24 cellular contexts compared by ENCODE assay signal in genomic region chr6:47064274-47064673, GRCh38. TPM values are rescaled to one million over a fixed set of nuclear protein-coding genes. Genes with fewer than 3 reads are reported as not detected.
DNase-seq lines count a peak whose midpoint lies in the region; ATAC-seq lines count a peak whose summit lies in the region.
"Had no signal": no experiment of that assay in that cellular context is flagged by ENCODE, and none has a peak within 500 bp of the region (broad histone marks: within the 10 kb centered on the region; RNA-seq: fewer than 3 reads in every experiment).

No MANE protein-coding gene starts in this region.

- no peak overlapping the region for H3K4me3 Mint-ChIP-seq in stimulated activated naive CD8-positive, alpha-beta T cell treated with anti-CD3 and anti-CD28 coated beads, Interleukin-15, amount 100 ng/mL, for 72 hours
- H3K4me3 Mint-ChIP-seq: activated B cell treated with CpG ODN at 0.5 μM for 24 hours; activated CD8-positive, alpha-beta T cell treated with anti-CD3 and anti-CD28 coated beads for 36 hours; activated naive CD4-positive, alpha-beta T cell treated with anti-CD3 and anti-CD28 coated beads, Interleukin-2, amount 10 ng/mL, durations not matched to agents 7 days and 5 days; activated T-cell treated with anti-CD3 and anti-CD28 coated beads, Interleukin-2, amount 50 U/mL, for 4 hours; natural killer cell treated with Interleukin-12 subunit alpha and Interleukin-12 subunit beta and Interleukin-15 and Interleukin-18, amount 100 ng/mL, for 72 hours had no signal

- H3K9ac ChIP-seq in neuronal stem cell (ENCODE audit: low read depth, low read length, poor library complexity): no peak overlapping the region

- no peaks in the 10 kb centered on the region for H3K27me3 ChIP-seq in neuronal stem cell (ENCODE audit: control insufficient read depth in 3 of 3, insufficient read depth in 3 of 3, low read depth in 1 of 3, low read length in 3 of 3)
- H3K27me3 ChIP-seq: esophagus muscularis mucosa, SJSA1, transverse colon had no signal

- H3K4me2 ChIP-seq in neuronal stem cell (ENCODE audit: insufficient read depth, low read length, poor library complexity, severe bottlenecking): no peak overlapping the region

- H3K9me3 Mint-ChIP-seq in stimulated activated naive CD8-positive, alpha-beta T cell treated with anti-CD3 and anti-CD28 coated beads, Interleukin-15, amount 100 ng/mL, for 72 hours: peaks cover 0 to 7% of the 10 kb centered on the region in 2 donors
- H3K9me3 Mint-ChIP-seq: activated B cell treated with CpG ODN at 0.5 μM for 24 hours; activated CD8-positive, alpha-beta T cell treated with anti-CD3 and anti-CD28 coated beads for 36 hours; activated naive CD4-positive, alpha-beta T cell treated with anti-CD3 and anti-CD28 coated beads, Interleukin-2, amount 10 ng/mL, durations not matched to agents 7 days and 5 days; natural killer cell treated with Interleukin-12 subunit alpha and Interleukin-12 subunit beta and Interleukin-15 and Interleukin-18, amount 100 ng/mL, for 72 hours had no signal

- no peak overlapping the region for H3K18ac ChIP-seq in neuronal stem cell (ENCODE audit: low read length)

- H2BK5ac ChIP-seq in neuronal stem cell (ENCODE audit: low read length): no peak overlapping the region

- no peak overlapping the region for H2BK12ac ChIP-seq in neuronal stem cell (ENCODE audit: low read length)

- H3K27me3 Mint-ChIP-seq in stimulated activated naive CD8-positive, alpha-beta T cell treated with anti-CD3 and anti-CD28 coated beads, Interleukin-15, amount 100 ng/mL, for 72 hours: peaks cover 8% of the 10 kb centered on the region
- H3K27me3 Mint-ChIP-seq: activated CD8-positive, alpha-beta T cell treated with anti-CD3 and anti-CD28 coated beads for 36 hours had no signal

- no peak overlapping the region for H3K4ac ChIP-seq in neuronal stem cell (ENCODE audit: low read length)

- no peaks in the 10 kb centered on the region for H3K4me1 ChIP-seq in neuronal stem cell (ENCODE audit: control insufficient read depth in 2 of 2, insufficient read depth in 1 of 2, low read depth in 1 of 2, low read length in 2 of 2)
- H3K4me1 ChIP-seq: SJSA1 had no signal

- H3K27ac ChIP-seq in epithelial cell of prostate (peak overlapping the region; percentile 55), neuronal stem cell (replicated peaks; ENCODE audit: low read length) (no peak overlapping the region)
- H3K27ac ChIP-seq: esophagus muscularis mucosa, SJSA1, transverse colon had no signal

- no peak overlapping the region for H2BK120ac ChIP-seq in neuronal stem cell (ENCODE audit: low read depth, low read length)

- no peak overlapping the region for H4K8ac ChIP-seq in neuronal stem cell (ENCODE audit: low read depth, low read length)

- DNase-seq in epithelial cell of prostate (ENCODE audit: low read depth, low spot score) (no peak), neuronal stem cell (ENCODE audit: low spot score) (no peak)
- DNase-seq in activated CD4-positive, alpha-beta T cell treated with anti-CD3 and anti-CD28 coated beads for 1 hour: no peak
- no peak for DNase-seq in stimulated activated naive CD8-positive, alpha-beta T cell treated with anti-CD3 and anti-CD28 coated beads, Interleukin-15, amount 100 ng/mL, for 72 hours
- DNase-seq: activated B cell treated with CpG ODN at 0.5 μM for 24 hours; activated CD8-positive, alpha-beta T cell treated with anti-CD3 and anti-CD28 coated beads for 36 hours; activated naive CD4-positive, alpha-beta T cell treated with anti-CD3 and anti-CD28 coated beads, Interleukin-2, amount 10 ng/mL, durations not matched to agents 7 days and 5 days; activated T-cell treated with anti-CD3 and anti-CD28 coated beads, Interleukin-2, amount 50 U/mL, for 4 hours; aorta; left cardiac atrium; NCI-H1694; NCI-H774; posterior cingulate gyrus; stimulated activated CD4-positive, alpha-beta T cell treated with anti-CD3 and anti-CD28 coated beads, Interleukin-1b, Interleukin-23, amount 100 ng/mL, for 48 hours; stimulated activated naive CD4-positive, alpha-beta T cell treated with Interleukin-2 at 50 U/mL for 16 hours; transverse colon had no signal

- no peak overlapping the region for H2BK15ac ChIP-seq in neuronal stem cell (ENCODE audit: low read length)

- ATAC-seq in GM18861 (IDR thresholded peaks at IDR 0.05; ENCODE audit: unreplicated experiment) (peak; percentile 87), HG02610 (IDR thresholded peaks at IDR 0.05; ENCODE audit: unreplicated experiment) (peak; percentile 81), HG03196 (IDR thresholded peaks at IDR 0.05; ENCODE audit: unreplicated experiment) (peak; percentile 78), HG03469 (IDR thresholded peaks at IDR 0.05; ENCODE audit: unreplicated experiment) (no peak)
- ATAC-seq in stimulated activated naive CD8-positive, alpha-beta T cell treated with anti-CD3 and anti-CD28 coated beads, Interleukin-15, amount 100 ng/mL, for 72 hours: no peak
- ATAC-seq: activated CD8-positive, alpha-beta T cell treated with anti-CD3 and anti-CD28 coated beads for 36 hours; activated T-cell treated with anti-CD3 and anti-CD28 coated beads, Interleukin-2, amount 50 U/mL, for 4 hours; K562; left cardiac atrium; natural killer cell treated with Interleukin-12 subunit alpha and Interleukin-12 subunit beta and Interleukin-15 and Interleukin-18, amount 100 ng/mL, for 72 hours had no signal

- no peaks in the 10 kb centered on the region for H3K36me3 ChIP-seq in neuronal stem cell (replicated peaks in 1 of 2; ENCODE audit: control insufficient read depth in 2 of 2, insufficient read depth in 2 of 2, low read length in 2 of 2)
- H3K36me3 ChIP-seq: esophagus muscularis mucosa, SJSA1, transverse colon had no signal

- H3K23ac ChIP-seq in neuronal stem cell (ENCODE audit: low read depth, low read length, poor library complexity): no peak overlapping the region

- no peaks in the 10 kb centered on the region for H3K9me3 ChIP-seq in neuronal stem cell (replicated peaks in 1 of 2; ENCODE audit: control insufficient read depth in 2 of 2, insufficient read depth in 1 of 2, low read depth in 1 of 2, low read length in 2 of 2)
- H3K9me3 ChIP-seq: SJSA1, transverse colon had no signal

- H3K27ac Mint-ChIP-seq in stimulated activated naive CD8-positive, alpha-beta T cell treated with anti-CD3 and anti-CD28 coated beads, Interleukin-15, amount 100 ng/mL, for 72 hours: no peak overlapping the region
- H3K27ac Mint-ChIP-seq: activated B cell treated with CpG ODN at 0.5 μM for 24 hours; activated CD8-positive, alpha-beta T cell treated with anti-CD3 and anti-CD28 coated beads for 36 hours; activated naive CD4-positive, alpha-beta T cell treated with anti-CD3 and anti-CD28 coated beads, Interleukin-2, amount 10 ng/mL, durations not matched to agents 7 days and 5 days; natural killer cell treated with Interleukin-12 subunit alpha and Interleukin-12 subunit beta and Interleukin-15 and Interleukin-18, amount 100 ng/mL, for 72 hours had no signal

- no peak overlapping the region for H2AK5ac ChIP-seq in neuronal stem cell (ENCODE audit: low read depth, low read length)

- no peak overlapping the region for H3K14ac ChIP-seq in neuronal stem cell (ENCODE audit: low read length)

- H2AFZ ChIP-seq in neuronal stem cell (ENCODE audit: low read length): no peak overlapping the region

- H3K4me3 ChIP-seq in neuronal stem cell (ENCODE audit: low read length in 2 of 2): no peak overlapping the region
- H3K4me3 ChIP-seq: esophagus muscularis mucosa, K562, SJSA1, transverse colon had no signal

- no CpG with 5 or more reads among the region's 2 CpGs for WGBS in neuronal stem cell (ENCODE audit: extremely low coverage in 2 of 2, insufficient read length in 2 of 2, insufficient replicate concordance in 1 of 2), 2 donors

- no peaks in the 10 kb centered on the region for H3K79me1 ChIP-seq in neuronal stem cell (ENCODE audit: low read depth, low read length)

- no peaks in the 10 kb centered on the region for H3K4me1 Mint-ChIP-seq in stimulated activated naive CD8-positive, alpha-beta T cell treated with anti-CD3 and anti-CD28 coated beads, Interleukin-15, amount 100 ng/mL, for 72 hours
- H3K4me1 Mint-ChIP-seq: activated B cell treated with CpG ODN at 0.5 μM for 24 hours; activated naive CD4-positive, alpha-beta T cell treated with anti-CD3 and anti-CD28 coated beads, Interleukin-2, amount 10 ng/mL, durations not matched to agents 7 days and 5 days had no signal

- no peak overlapping the region for H4K91ac ChIP-seq in neuronal stem cell (ENCODE audit: low read depth, low read length, poor library complexity)

RNA-seq across cellular contexts. Expression of gene ADGRF1, which starts 22.1 kb away (rescaled TPM):
- polyA plus RNA-seq in neuronal stem cell (2013, experiment 1 of 2): 0.01 TPM
- 0.01 TPM for polyA plus RNA-seq in neuronal stem cell (2013, experiment 2 of 2)
- polyA plus RNA-seq: aorta, K562 had no signal

Comparison
In these comparisons a context has a peak if more than half of its experiments do, and no peak if none do; other contexts are left out.
1. ATAC-seq: peak in GM18861 (single experiment), HG02610 (single experiment) and HG03196 (single experiment); none in HG03469 (single experiment) and stimulated activated naive CD8-positive, alpha-beta T cell treated with anti-CD3 and anti-CD28 coated beads, Interleukin-15, amount 100 ng/mL, for 72 hours (single experiment).